ENCODE assay signal across 8 cellular contexts in genomic region chr17:60599620-60600489, GRCh38. TPM values are rescaled to one million over a fixed set of nuclear protein-coding genes. Genes with fewer than 3 reads are reported as not detected.
DNase-seq lines count a peak whose midpoint lies in the region; ATAC-seq and TF ChIP-seq lines count a peak whose summit lies in the region.

Gene PPM1D, plus strand, starts transcription at chr17:60600193. Its CDS starts 222 bp downstream, at chr17:60600415.

- peaks cover 6% of the 10 kb centered on the region for H3K4me1 ChIP-seq in rectal smooth muscle tissue (ENCODE audit: control insufficient read depth, insufficient read depth, low read length)
- peaks cover 30% of the 10 kb centered on the region for H3K4me1 ChIP-seq in vagina

- DNase-seq in NCI-H2081 (lab: John Stamatoyannopoulos, UW): peak; percentile 100
- peak; percentile 97 for DNase-seq in T-helper 9 cell
- DNase-seq in astrocyte of the cerebellum (ENCODE audit: low read depth): peak; percentile 98
- DNase-seq in hepatic stellate cell (ENCODE audit: low spot score): peak; percentile 99
- DNase-seq in vagina (ENCODE audit: extremely low spot score in 2 of 2): peak; percentile 97 to 98

- no peak for TF ChIP-seq CTCF in astrocyte of the cerebellum (IDR thresholded peaks at IDR 0.05; ENCODE audit: low read depth, low read length, missing control alignments)
- TF ChIP-seq CTCF in vagina (IDR thresholded peaks at IDR 0.05): peak in 1 of 3 experiments; percentile 29

- TF ChIP-seq POLR2A in vagina (IDR thresholded peaks at IDR 0.05): peak in 1 of 2 donors; percentile 90

- H3K27ac ChIP-seq in rectal smooth muscle tissue (ENCODE audit: low read depth, low read length): peak within 1 kb of the TSS; percentile 99
- peak within 1 kb of the TSS; percentile 99 for H3K27ac ChIP-seq in vagina

- H3K4me3 ChIP-seq in astrocyte of the cerebellum (ENCODE audit: low read depth, low read length) (peak within 1 kb of the TSS; percentile 91), rectal smooth muscle tissue (ENCODE audit: low read length) (peak within 1 kb of the TSS; percentile 99), vagina (peak within 1 kb of the TSS; percentile 71 to 83)

- H3K9ac ChIP-seq in rectal smooth muscle tissue (ENCODE audit: low read length): peak within 1 kb of the TSS; percentile 90

- no peaks in the 10 kb centered on the region for H3K36me3 ChIP-seq in rectal smooth muscle tissue (ENCODE audit: control insufficient read depth, insufficient read depth, low read length)
- H3K36me3 ChIP-seq in vagina: no peaks in the 10 kb centered on the region

- no peaks in the 10 kb centered on the region for H3K27me3 ChIP-seq in rectal smooth muscle tissue (ENCODE audit: control insufficient read depth, insufficient read depth, low read length)
- H3K27me3 ChIP-seq in vagina: no peaks in the 10 kb centered on the region

- peak; percentile 76 for ATAC-seq in GM18517 (IDR thresholded peaks at IDR 0.05; ENCODE audit: unreplicated experiment)
- peak; percentile 94 for ATAC-seq in HG03039 (IDR thresholded peaks at IDR 0.05; ENCODE audit: unreplicated experiment)

- intact Hi-C loops in vagina (cut with DNase I): no loop called here

- in situ Hi-C loops in astrocyte of the cerebellum (cut with HindIII; ENCODE audit: low sequenced_read_pairs): no loop called here

- no peaks in the 10 kb centered on the region for H3K9me3 ChIP-seq in vagina

RNA-seq across cellular contexts. Expression of gene PPM1D, which starts in this region (rescaled TPM):
- 9.8 TPM for total RNA-seq in vagina

Comparison
In these comparisons a context has a peak if more than half of its experiments do, and no peak if none do; other contexts are left out.
1. Peak in every context shown above with its lines: DNase-seq, ATAC-seq, H3K4me3 ChIP-seq and H3K27ac ChIP-seq.